ENCODE assay signal across 6 cellular contexts in genomic region chr7:133497061-133497460, GRCh38.
"Had no signal": no experiment of that assay in that cellular context is flagged by ENCODE, and none has a peak within 500 bp of the region (broad histone marks: within the 10 kb centered on the region; RNA-seq: fewer than 3 reads in every experiment).

No MANE protein-coding gene starts in this region.

- H3K27ac ChIP-seq: HL-60, KMS-11 had no signal

- FAIRE-seq: HTR-8/SVneo had no signal

- DNase-seq: IMR-90, KBM-7, KG1 had no signal

- H3K9ac ChIP-seq: KMS-11 had no signal

- H3K4me2 ChIP-seq: KMS-11 had no signal
